2 cellular contexts compared by ENCODE assay signal in the genomic region with DNA sequence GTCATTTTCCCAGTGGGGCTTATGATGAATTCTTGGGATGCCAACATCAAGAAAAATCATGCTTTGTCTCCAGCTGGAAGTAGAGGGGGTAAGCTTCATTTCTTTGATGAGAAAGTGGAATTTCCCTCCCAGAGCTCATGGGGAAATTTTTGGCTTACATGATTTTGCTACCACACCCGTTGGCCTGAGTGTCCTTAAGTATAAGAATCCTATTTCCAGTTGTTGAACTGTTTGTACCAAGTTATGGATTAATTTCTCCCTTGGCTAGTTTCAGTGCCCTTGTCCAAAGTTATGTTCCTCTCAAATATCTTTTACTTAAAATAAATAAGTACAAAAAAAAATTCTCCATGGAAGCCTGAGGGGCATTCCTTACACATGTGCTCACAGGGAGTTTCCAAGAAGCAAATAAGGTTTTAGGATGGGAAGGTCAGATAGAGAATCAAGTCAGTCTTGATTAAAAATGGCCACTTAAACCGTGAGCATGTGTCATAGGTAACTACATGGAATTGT.
TF ChIP-seq lines count a peak whose summit lies in the region.

No MANE protein-coding gene starts in this region.

TF ChIP-seq in IMR-90, 13 proteins besides CTCF, POLR2A, EP300 and RAD21:
- no peak for TF ChIP-seq CEBPB (IDR thresholded peaks at IDR 0.05; ENCODE audit: low read depth, low read length)
- no peak for TF ChIP-seq MXI1 (IDR thresholded peaks at IDR 0.05; ENCODE audit: borderline replicate concordance, low read depth, low read length)
- TF ChIP-seq FOS (IDR thresholded peaks at IDR 0.05; ENCODE audit: low read depth, low read length), result no peak
- TF ChIP-seq SMC3 (IDR thresholded peaks at IDR 0.05; ENCODE audit: low read depth, low read length), result no peak
- TF ChIP-seq BHLHE40 (IDR thresholded peaks at IDR 0.05; ENCODE audit: low read depth, low read length), result no peak
- TF ChIP-seq RFX5 (IDR thresholded peaks at IDR 0.05; ENCODE audit: low read depth, low read length), result no peak
- TF ChIP-seq NFE2L2 (IDR thresholded peaks at IDR 0.05; ENCODE audit: low read depth, low read length), result no peak
- TF ChIP-seq, protein P1, sequence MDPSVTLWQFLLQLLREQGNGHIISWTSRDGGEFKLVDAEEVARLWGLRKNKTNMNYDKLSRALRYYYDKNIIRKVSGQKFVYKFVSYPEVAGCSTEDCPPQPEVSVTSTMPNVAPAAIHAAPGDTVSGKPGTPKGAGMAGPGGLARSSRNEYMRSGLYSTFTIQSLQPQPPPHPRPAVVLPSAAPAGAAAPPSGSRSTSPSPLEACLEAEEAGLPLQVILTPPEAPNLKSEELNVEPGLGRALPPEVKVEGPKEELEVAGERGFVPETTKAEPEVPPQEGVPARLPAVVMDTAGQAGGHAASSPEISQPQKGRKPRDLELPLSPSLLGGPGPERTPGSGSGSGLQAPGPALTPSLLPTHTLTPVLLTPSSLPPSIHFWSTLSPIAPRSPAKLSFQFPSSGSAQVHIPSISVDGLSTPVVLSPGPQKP (IDR thresholded peaks at IDR 0.05; ENCODE audit: borderline replicate concordance, low read depth, low read length), result no peak
- TF ChIP-seq CHD1 (IDR thresholded peaks at IDR 0.05; ENCODE audit: low read depth, low read length), result no peak
- TF ChIP-seq MAFK (IDR thresholded peaks at IDR 0.05; ENCODE audit: low read depth, low read length), result no peak
- no peak for TF ChIP-seq MAZ (IDR thresholded peaks at IDR 0.05; ENCODE audit: borderline replicate concordance, low read depth, low read length)
- TF ChIP-seq, protein P2, sequence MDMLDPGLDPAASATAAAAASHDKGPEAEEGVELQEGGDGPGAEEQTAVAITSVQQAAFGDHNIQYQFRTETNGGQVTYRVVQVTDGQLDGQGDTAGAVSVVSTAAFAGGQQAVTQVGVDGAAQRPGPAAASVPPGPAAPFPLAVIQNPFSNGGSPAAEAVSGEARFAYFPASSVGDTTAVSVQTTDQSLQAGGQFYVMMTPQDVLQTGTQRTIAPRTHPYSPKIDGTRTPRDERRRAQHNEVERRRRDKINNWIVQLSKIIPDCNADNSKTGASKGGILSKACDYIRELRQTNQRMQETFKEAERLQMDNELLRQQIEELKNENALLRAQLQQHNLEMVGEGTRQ (IDR thresholded peaks at IDR 0.05; ENCODE audit: low read depth, low read length), result no peak
- no peak for TF ChIP-seq RCOR1 (IDR thresholded peaks at IDR 0.05; ENCODE audit: insufficient replicate concordance, low read length)

TF ChIP-seq in GM12891, 5 proteins besides CTCF, POLR2A, EP300 and RAD21:
- TF ChIP-seq SPI1 (IDR thresholded peaks at IDR 0.05; ENCODE audit: low read depth, low read length) (no peak), POU2F2 (IDR thresholded peaks at IDR 0.05; ENCODE audit: low read depth, low read length) (no peak), PAX5 (IDR thresholded peaks at IDR 0.05; ENCODE audit: insufficient read depth, low read length, severe bottlenecking) (no peak), POLR2AphosphoS5 (IDR thresholded peaks at IDR 0.05; ENCODE audit: low read depth, low read length) (no peak), TAF1 (IDR thresholded peaks at IDR 0.05; ENCODE audit: low read depth, low read length) (no peak)
